ENCODE assay signal across 8 cellular contexts in genomic region chr1:39609618-39610331, GRCh38. TPM values are rescaled to one million over a fixed set of nuclear protein-coding genes. Genes with fewer than 3 reads are reported as not detected.
DNase-seq lines count a peak whose midpoint lies in the region; ATAC-seq and TF ChIP-seq lines count a peak whose summit lies in the region.

No MANE protein-coding gene starts in this region.

- DNase-seq in AG08395 (ENCODE audit: low spot score) (peak; percentile 61), HAP-1 (ENCODE audit: low spot score in 2 of 2) (peak; percentile 76 to 91), OCI-LY7 (ENCODE audit: low spot score) (peak; percentile 58), activated T-cell treated with anti-CD3 and anti-CD28 coated beads for 48 hours (ENCODE audit: low read depth) (peak; percentile 77), fibroblast of pulmonary artery (ENCODE audit: low read depth) (peak; percentile 21), ovary (peak; percentile 22 to 70 (median 46)), upper lobe of right lung (peak; percentile 87)

- H3K27me3 ChIP-seq in HAP-1 (ENCODE audit: low read depth) (no peaks in the 10 kb centered on the region), ovary (no peaks in the 10 kb centered on the region), upper lobe of right lung (no peaks in the 10 kb centered on the region)

- H3K36me3 ChIP-seq in HAP-1 (replicated peaks) (no peaks in the 10 kb centered on the region), OCI-LY7 (ENCODE audit: insufficient read depth, low read length) (no peaks in the 10 kb centered on the region), ovary (no peaks in the 10 kb centered on the region), upper lobe of right lung (no peaks in the 10 kb centered on the region)

- no peaks in the 10 kb centered on the region for H3K9me2 ChIP-seq in OCI-LY7 (ENCODE audit: insufficient read depth, low read length)

- no peaks in the 10 kb centered on the region for H4K20me1 ChIP-seq in OCI-LY7 (ENCODE audit: insufficient read depth, low read length)

- POLR2A ChIA-PET in OCI-LY7 (lab: Charles Lee), result no interaction called here

- ATAC-seq in upper lobe of right lung (peak; percentile 92), HG03460 (IDR thresholded peaks at IDR 0.05; ENCODE audit: unreplicated experiment) (no peak)

- H3K4me3 ChIP-seq in HAP-1 (no peak overlapping the region), OCI-LY7 (ENCODE audit: low read depth, low read length, poor library complexity, severe bottlenecking) (no peak overlapping the region), fibroblast of pulmonary artery (replicated peaks; ENCODE audit: low read depth, low read length) (no peak overlapping the region), ovary (no peak overlapping the region), upper lobe of right lung (no peak overlapping the region)

- intact Hi-C loops in OCI-LY7 (cut with micrococcal nuclease; ENCODE audit: unreplicated experiment), result loop anchor here (5.0 kb wide), 1 partner anchor 188 kb away; no protein-coding TSS in a partner anchor
- intact Hi-C loops in ovary (cut with DNase I), result loop anchor here (2.0 to 10.0 kb wide), 4 partner anchors 41 to 113 kb away; no protein-coding TSS in a partner anchor
- intact Hi-C loops in upper lobe of right lung (cut with DNase I), result loop anchor here (5.0 to 10.0 kb wide), 2 partner anchors 43 to 115 kb away; no protein-coding TSS in a partner anchor

- WGBS in ovary, 3 donors, result 52 to 64% (median 62%) methylated on average over 41 to 42 of the region's 42 CpGs

- TF ChIP-seq EP300 in ovary (IDR thresholded peaks at IDR 0.05), result no peak

- no peak overlapping the region for H3K4me2 ChIP-seq in OCI-LY7 (ENCODE audit: low read length)

- H3K27ac ChIP-seq in OCI-LY7 (ENCODE audit: low read depth, low read length, poor library complexity, severe bottlenecking), result no peak overlapping the region
- H3K27ac ChIP-seq in ovary, result no peak overlapping the region
- no peak overlapping the region for H3K27ac ChIP-seq in upper lobe of right lung

- CTCF ChIA-PET in OCI-LY7 (lab: Charles Lee; ENCODE audit: unreplicated experiment), result no interaction called here

- no peak overlapping the region for H2AFZ ChIP-seq in OCI-LY7 (ENCODE audit: low read length)

- TF ChIP-seq POLR2A in ovary (IDR thresholded peaks at IDR 0.05), result no peak

- H3K4me1 ChIP-seq in HAP-1, result no peaks in the 10 kb centered on the region
- peaks cover 3% of the 10 kb centered on the region for H3K4me1 ChIP-seq in OCI-LY7 (ENCODE audit: insufficient read depth, low read length, poor library complexity, severe bottlenecking)
- no peaks in the 10 kb centered on the region for H3K4me1 ChIP-seq in ovary (ENCODE audit: insufficient read depth)
- H3K4me1 ChIP-seq in upper lobe of right lung, result no peaks in the 10 kb centered on the region

- no peaks in the 10 kb centered on the region for H3K79me2 ChIP-seq in OCI-LY7 (ENCODE audit: insufficient read depth, low read depth, low read length)

- H3K9me3 ChIP-seq in HAP-1 (no peaks in the 10 kb centered on the region), OCI-LY7 (ENCODE audit: low read length) (no peaks in the 10 kb centered on the region), ovary (no peaks in the 10 kb centered on the region), upper lobe of right lung (no peaks in the 10 kb centered on the region)

- no TSS peak for BruUV-seq in OCI-LY7 (replicated peaks; lab: Mats Ljungman, UMichigan)

- in situ Hi-C loops in HAP-1 (cut with MboI; ENCODE audit: low sequenced_read_pairs), result loop anchor here (10.0 kb wide), 2 partner anchors 115 to 185 kb away; no protein-coding TSS in a partner anchor

- peak; percentile 79 for TF ChIP-seq CTCF in OCI-LY7 (conservative IDR thresholded peaks at IDR 0.05; ENCODE audit: low read length)
- peak; percentile 47 for TF ChIP-seq CTCF in fibroblast of pulmonary artery (IDR thresholded peaks at IDR 0.05; ENCODE audit: low read length, missing control alignments)
- peak in 1 of 3 donors; percentile 42 for TF ChIP-seq CTCF in ovary (IDR thresholded peaks at IDR 0.05)
- TF ChIP-seq CTCF in upper lobe of right lung (IDR thresholded peaks at IDR 0.05), result peak; percentile 89

RNA-seq across cellular contexts. Expression of gene HEYL, which starts 29.7 kb away (rescaled TPM):
- total RNA-seq in OCI-LY7 (2014; rRNA removed; shearing (Covaris generic)), result not detected in 2 replicates
- not detected in 2 replicates for total RNA-seq in OCI-LY7 (2022)
- total RNA-seq in ovary, result 10 to 100 TPM in 5 of 7 donors, 1 to 10 TPM in 2; 1.8 to 27.2 (median 11.3) TPM
- 10 to 100 TPM in 1 of 2 donors, 1 to 10 TPM in 1; 9.0 to 20.1 TPM for polyA plus RNA-seq in ovary
- 17.7 TPM for total RNA-seq in upper lobe of right lung

RNA-seq across cellular contexts. Expression of gene PABPC4, which starts 33.2 kb away (rescaled TPM):
- total RNA-seq in OCI-LY7 (2014; rRNA removed; shearing (Covaris generic)), result 132 and 166 TPM in 2 replicates
- total RNA-seq in OCI-LY7 (2022) (292 and 315 TPM in 2 replicates), ovary (100 to 1,000 TPM; 139 to 345 (median 259) TPM), upper lobe of right lung (199 TPM)
- 100 to 1,000 TPM; 127 to 316 TPM for polyA plus RNA-seq in ovary

Comparison
In these comparisons a context has a peak if more than half of its experiments do, and no peak if none do; other contexts are left out.
1. DNase-seq: peak in every context shown above with its lines; median percentile 87 in upper lobe of right lung; 84 in HAP-1; 77 in activated T-cell treated with anti-CD3 and anti-CD28 coated beads for 48 hours; 61 in AG08395; 58 in OCI-LY7; 46 in ovary; 21 in fibroblast of pulmonary artery.